In genomic region chr4:22721189-22721588, GRCh38 we compare ENCODE assay signal across 39 cellular contexts. TPM values are rescaled to one million over a fixed set of nuclear protein-coding genes. Genes with fewer than 3 reads are reported as not detected.
"Had no signal": no experiment of that assay in that cellular context is flagged by ENCODE, and none has a peak within 500 bp of the region (broad histone marks: within the 10 kb centered on the region; RNA-seq: fewer than 3 reads in every experiment).

No MANE protein-coding gene starts in this region.

- H3K27me3 Mint-ChIP-seq: activated B cell treated with CpG ODN at 0.5 μM for 24 hours; activated CD8-positive, alpha-beta memory T cell treated with anti-CD3 and anti-CD28 coated beads, Interleukin-2, amount 10 ng/mL, durations not matched to agents 7 days and 5 days; activated naive CD4-positive, alpha-beta T cell treated with anti-CD3 and anti-CD28 coated beads, Interleukin-2, amount 10 ng/mL, durations not matched to agents 7 days and 5 days; activated naive CD8-positive, alpha-beta T cell treated with anti-CD3 and anti-CD28 coated beads, Interleukin-2, amount 10 ng/mL, durations not matched to agents 7 days and 5 days; T-helper 17 cell had no signal

- DNase-seq: activated B cell treated with CpG ODN at 0.5 μM for 24 hours; activated CD4-positive, alpha-beta T cell treated with anti-CD3 and anti-CD28 coated beads for 48 hours; activated CD4-positive, alpha-beta T cell treated with anti-CD3 and anti-CD28 coated beads, Interleukin-2, amount 50 U/mL, for 1 hour; activated CD4-positive, alpha-beta T cell treated with anti-CD3 and anti-CD28 coated beads, Interleukin-2, amount 50 U/mL, for 48 hours; activated CD8-positive, alpha-beta memory T cell treated with anti-CD3 and anti-CD28 coated beads, Interleukin-2, amount 10 ng/mL, durations not matched to agents 7 days and 5 days; activated CD8-positive, alpha-beta memory T cell treated with anti-CD3 and anti-CD28 coated beads, Interleukin-2, amount 50 U/mL, for 4 hours; activated CD8-positive, alpha-beta T cell treated with anti-CD3 and anti-CD28 coated beads for 36 hours; activated gamma-delta T cell; activated naive CD4-positive, alpha-beta T cell; activated naive CD4-positive, alpha-beta T cell treated with anti-CD3 and anti-CD28 coated beads, Interleukin-2, amount 10 ng/mL, durations not matched to agents 7 days and 5 days; activated naive CD8-positive, alpha-beta T cell treated with anti-CD3 and anti-CD28 coated beads, Interleukin-2, amount 10 ng/mL, durations not matched to agents 7 days and 5 days; activated T-cell treated with anti-CD3 and anti-CD28 coated beads, Interleukin-2, amount 50 U/mL, for 1 hour; activated T-cell treated with anti-CD3 and anti-CD28 coated beads, Interleukin-2, amount 50 U/mL, for 48 hours; central memory CD4-positive, alpha-beta T cell; cerebellar nuclear complex; colonic mucosa; effector CD8-positive, alpha-beta T cell; esophagus squamous epithelium; foreskin melanocyte; heart right ventricle; T-helper 17 cell; T1000; WERI-Rb-1 had no signal

- H3K9me3 ChIP-seq: ascending aorta, breast epithelium, colonic mucosa, esophagus squamous epithelium, gastroesophageal sphincter had no signal

- H3K27me3 ChIP-seq: ascending aorta, breast epithelium, cardiac muscle cell, colonic mucosa, esophagus squamous epithelium, gastroesophageal sphincter, heart right ventricle had no signal

- H3K27ac Mint-ChIP-seq: activated B cell treated with CpG ODN at 0.5 μM for 24 hours; activated CD8-positive, alpha-beta memory T cell treated with anti-CD3 and anti-CD28 coated beads, Interleukin-2, amount 10 ng/mL, durations not matched to agents 7 days and 5 days; activated CD8-positive, alpha-beta T cell treated with anti-CD3 and anti-CD28 coated beads for 36 hours; activated naive CD4-positive, alpha-beta T cell treated with anti-CD3 and anti-CD28 coated beads, Interleukin-2, amount 10 ng/mL, durations not matched to agents 7 days and 5 days; activated naive CD4-positive, alpha-beta T cell treated with anti-CD3 and anti-CD28 coated beads, Interleukin-2, amount 50 U/mL, for 72 hours; activated naive CD8-positive, alpha-beta T cell treated with anti-CD3 and anti-CD28 coated beads, Interleukin-2, amount 10 ng/mL, durations not matched to agents 7 days and 5 days; activated T-helper 1 cell treated with anti-CD3 and anti-CD28 coated beads, Interleukin-12 subunit alpha, Interleukin-12 subunit beta, Interleukin-2, Interleukin-4 antibody, amounts not matched to agents 30 ng/mL and 10 ng/mL and 1 ng/mL, durations not matched to agents 14 hours and 24 hours and 36 hours; brain; T-helper 17 cell; T-helper 2 cell treated with Interferon-gamma antibody and Interleukin-4, amounts not matched to agents 5 μg/mL and 100 μg/mL, for 36 hours had no signal

- ATAC-seq: activated CD4-positive, CD25-positive, alpha-beta regulatory T cell treated with anti-CD3 and anti-CD28 coated beads, Interleukin-2, amount 50 U/mL, for 24 hours; activated CD8-positive, alpha-beta memory T cell treated with anti-CD3 and anti-CD28 coated beads, Interleukin-2, amount 10 ng/mL, durations not matched to agents 7 days and 5 days; activated CD8-positive, alpha-beta T cell treated with anti-CD3 and anti-CD28 coated beads for 36 hours; activated naive CD4-positive, alpha-beta T cell treated with anti-CD3 and anti-CD28 coated beads, Interleukin-2, amount 50 U/mL, for 72 hours; gastroesophageal sphincter; heart right ventricle; T-helper 17 cell had no signal

- H3K36me3 ChIP-seq: ascending aorta, breast epithelium, cardiac muscle cell, colonic mucosa, esophagus squamous epithelium, gastroesophageal sphincter, heart right ventricle, WERI-Rb-1 had no signal

- H3K4me1 ChIP-seq: ascending aorta, breast epithelium, colonic mucosa, esophagus squamous epithelium, gastroesophageal sphincter, heart right ventricle had no signal

- H3K4me3 Mint-ChIP-seq: activated B cell treated with CpG ODN at 0.5 μM for 24 hours; activated CD8-positive, alpha-beta memory T cell treated with anti-CD3 and anti-CD28 coated beads, Interleukin-2, amount 10 ng/mL, durations not matched to agents 7 days and 5 days; activated CD8-positive, alpha-beta T cell treated with anti-CD3 and anti-CD28 coated beads for 36 hours; activated naive CD4-positive, alpha-beta T cell treated with anti-CD3 and anti-CD28 coated beads, Interleukin-2, amount 10 ng/mL, durations not matched to agents 7 days and 5 days; activated naive CD8-positive, alpha-beta T cell treated with anti-CD3 and anti-CD28 coated beads, Interleukin-2, amount 10 ng/mL, durations not matched to agents 7 days and 5 days; activated T-helper 1 cell treated with anti-CD3 and anti-CD28 coated beads, Interleukin-12 subunit alpha, Interleukin-12 subunit beta, Interleukin-2, Interleukin-4 antibody, amounts not matched to agents 30 ng/mL and 10 ng/mL and 1 ng/mL, durations not matched to agents 14 hours and 24 hours and 36 hours; brain; T-helper 17 cell; T-helper 2 cell treated with Interferon-gamma antibody and Interleukin-4, amounts not matched to agents 5 μg/mL and 100 μg/mL, for 36 hours had no signal

- H3K27ac ChIP-seq: ascending aorta, breast epithelium, cardiac muscle cell, colonic mucosa, epithelial cell of prostate, esophagus squamous epithelium, gastroesophageal sphincter, heart right ventricle, WERI-Rb-1 had no signal

- H3K9me3 Mint-ChIP-seq: activated naive CD4-positive, alpha-beta T cell treated with anti-CD3 and anti-CD28 coated beads, Interleukin-2, amount 10 ng/mL, durations not matched to agents 7 days and 5 days; activated naive CD8-positive, alpha-beta T cell treated with anti-CD3 and anti-CD28 coated beads, Interleukin-2, amount 10 ng/mL, durations not matched to agents 7 days and 5 days; activated T-helper 1 cell treated with anti-CD3 and anti-CD28 coated beads, Interleukin-12 subunit alpha, Interleukin-12 subunit beta, Interleukin-2, Interleukin-4 antibody, amounts not matched to agents 30 ng/mL and 10 ng/mL and 1 ng/mL, durations not matched to agents 14 hours and 24 hours and 36 hours had no signal

- H3K4me1 Mint-ChIP-seq: activated B cell treated with CpG ODN at 0.5 μM for 24 hours; activated CD8-positive, alpha-beta memory T cell treated with anti-CD3 and anti-CD28 coated beads, Interleukin-2, amount 10 ng/mL, durations not matched to agents 7 days and 5 days; activated naive CD4-positive, alpha-beta T cell treated with anti-CD3 and anti-CD28 coated beads, Interleukin-2, amount 10 ng/mL, durations not matched to agents 7 days and 5 days; activated naive CD8-positive, alpha-beta T cell treated with anti-CD3 and anti-CD28 coated beads, Interleukin-2, amount 10 ng/mL, durations not matched to agents 7 days and 5 days; brain; T-helper 17 cell had no signal

- H3K4me3 ChIP-seq: ascending aorta, breast epithelium, cardiac muscle cell, colonic mucosa, esophagus squamous epithelium, gastroesophageal sphincter, heart right ventricle had no signal

- H3K36me3 Mint-ChIP-seq: activated CD8-positive, alpha-beta memory T cell treated with anti-CD3 and anti-CD28 coated beads, Interleukin-2, amount 10 ng/mL, durations not matched to agents 7 days and 5 days; activated naive CD4-positive, alpha-beta T cell treated with anti-CD3 and anti-CD28 coated beads, Interleukin-2, amount 10 ng/mL, durations not matched to agents 7 days and 5 days; activated naive CD4-positive, alpha-beta T cell treated with anti-CD3 and anti-CD28 coated beads, Interleukin-2, amount 50 U/mL, for 72 hours; activated naive CD8-positive, alpha-beta T cell treated with anti-CD3 and anti-CD28 coated beads, Interleukin-2, amount 10 ng/mL, durations not matched to agents 7 days and 5 days; brain had no signal

RNA-seq across cellular contexts. Expression of gene GBA3, which starts 28.5 kb away (rescaled TPM):
- total RNA-seq: activated B cell treated with CpG ODN at 0.5 μM for 24 hours; activated CD8-positive, alpha-beta memory T cell treated with anti-CD3 and anti-CD28 coated beads for 36 hours; activated CD8-positive, alpha-beta memory T cell treated with anti-CD3 and anti-CD28 coated beads, Interleukin-2, amount 10 ng/mL, durations not matched to agents 7 days and 5 days; activated CD8-positive, alpha-beta T cell treated with anti-CD3 and anti-CD28 coated beads for 36 hours; activated naive CD4-positive, alpha-beta T cell treated with anti-CD3 and anti-CD28 coated beads, Interleukin-2, amount 50 U/mL, for 72 hours; activated naive CD8-positive, alpha-beta T cell treated with anti-CD3 and anti-CD28 coated beads, Interleukin-2, amount 10 ng/mL, durations not matched to agents 7 days and 5 days; activated T-helper 1 cell treated with anti-CD3 and anti-CD28 coated beads, Interleukin-12 subunit alpha, Interleukin-12 subunit beta, Interleukin-2, Interleukin-4 antibody, amounts not matched to agents 30 ng/mL and 10 ng/mL and 1 ng/mL, durations not matched to agents 14 hours and 24 hours and 36 hours; ascending aorta; cardiac muscle cell; dermis microvascular lymphatic vessel endothelial cell; endothelial cell of umbilical vein; esophagus squamous epithelium; fibroblast of lung; fibroblast of villous mesenchyme; gastroesophageal sphincter; glomerular endothelial cell; heart right ventricle; T-helper 17 cell had no signal
- polyA plus RNA-seq: cardiac muscle cell, endothelial cell of umbilical vein, fibroblast of lung, heart right ventricle had no signal
